30 cellular contexts compared by ENCODE assay signal in the genomic region with DNA sequence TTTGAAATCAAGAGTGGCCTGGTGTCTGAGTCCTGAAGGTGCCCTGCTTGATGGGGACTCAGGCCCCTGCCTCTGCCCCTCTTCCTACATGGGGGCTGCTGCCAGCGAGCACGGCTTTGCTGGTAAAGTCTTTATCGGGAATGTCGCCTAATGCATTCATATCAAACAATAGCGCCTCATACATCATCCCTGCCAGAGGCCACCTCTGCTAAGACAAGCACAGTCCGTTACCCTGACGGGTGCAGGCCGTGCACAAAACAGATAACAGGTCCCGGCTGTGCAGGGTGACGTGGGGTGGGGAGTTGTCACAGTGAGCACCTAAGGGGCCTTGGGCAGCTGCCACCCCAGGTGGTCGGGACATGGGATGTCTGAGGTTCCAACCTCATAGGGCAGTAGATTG.
"Had no signal": no experiment of that assay in that cellular context is flagged by ENCODE, and none has a peak within 500 bp of the region (broad histone marks: within the 10 kb centered on the region; RNA-seq: fewer than 3 reads in every experiment).

No MANE protein-coding gene starts in this region.

- H3K4me3 Mint-ChIP-seq: nephron; stimulated activated naive CD8-positive, alpha-beta T cell treated with anti-CD3 and anti-CD28 coated beads, Interleukin-15, amount 100 ng/mL, for 72 hours had no signal

- ATAC-seq: foreskin keratinocyte; gastroesophageal sphincter; heart right ventricle; left cardiac atrium; left lung; naive thymus-derived CD4-positive, alpha-beta T cell; pancreas; right lobe of liver; stimulated activated naive CD8-positive, alpha-beta T cell treated with anti-CD3 and anti-CD28 coated beads, Interleukin-15, amount 100 ng/mL, for 72 hours; upper lobe of right lung had no signal

- H3K27ac Mint-ChIP-seq: naive thymus-derived CD4-positive, alpha-beta T cell; nephron; progenitor cell of endocrine pancreas had no signal

- H3K27ac ChIP-seq: coronary artery, esophagus muscularis mucosa, foreskin keratinocyte, gastroesophageal sphincter, heart right ventricle, left lung, pancreas, right lobe of liver, suprapubic skin, transverse colon, upper lobe of right lung, uterus had no signal

- H3K9me3 ChIP-seq: esophagus muscularis mucosa, gastroesophageal sphincter, heart right ventricle, left lung, pancreas, right lobe of liver, suprapubic skin, transverse colon, upper lobe of right lung, uterus had no signal

- DNase-seq: dermis blood vessel endothelial cell; effector memory CD4-positive, alpha-beta T cell; foreskin keratinocyte; glutamatergic neuron; heart right ventricle; hippocampal formation; left cardiac atrium; left lung; mesendoderm; midbrain; naive thymus-derived CD4-positive, alpha-beta T cell; occipital lobe; pancreas; right lobe of liver; small intestine; stimulated activated CD4-positive, alpha-beta T cell treated with anti-CD3 and anti-CD28 coated beads, Interleukin-12 subunit alpha, Interleukin-12 subunit beta, amount 100 ng/mL, for 4 hours; stimulated activated CD4-positive, alpha-beta T cell treated with anti-CD3 and anti-CD28 coated beads, Interleukin-1b, Interleukin-23, amount 100 ng/mL, for 48 hours; stimulated activated CD4-positive, alpha-beta T cell treated with anti-CD3 and anti-CD28 coated beads, Interleukin-4, amount 100 ng/mL, for 1 hour; stimulated activated CD8-positive, alpha-beta memory T cell treated with anti-CD3 and anti-CD28 coated beads, Interleukin-4, amount 100 ng/mL, for 48 hours; stimulated activated naive CD4-positive, alpha-beta T cell; stimulated activated naive CD8-positive, alpha-beta T cell treated with anti-CD3 and anti-CD28 coated beads, Interleukin-15, amount 100 ng/mL, for 72 hours; transverse colon; upper lobe of right lung; uterus had no signal

- H3K4me1 Mint-ChIP-seq: naive thymus-derived CD4-positive, alpha-beta T cell; nephron; stimulated activated naive CD8-positive, alpha-beta T cell treated with anti-CD3 and anti-CD28 coated beads, Interleukin-15, amount 100 ng/mL, for 72 hours had no signal

- H3K9me3 Mint-ChIP-seq: naive thymus-derived CD4-positive, alpha-beta T cell; nephron; stimulated activated naive CD8-positive, alpha-beta T cell treated with anti-CD3 and anti-CD28 coated beads, Interleukin-15, amount 100 ng/mL, for 72 hours had no signal

- H3K36me3 Mint-ChIP-seq: naive thymus-derived CD4-positive, alpha-beta T cell had no signal

- H3K36me3 ChIP-seq: esophagus muscularis mucosa, gastroesophageal sphincter, heart right ventricle, left lung, pancreas, right lobe of liver, suprapubic skin, transverse colon, upper lobe of right lung, uterus had no signal

- H3K4me3 ChIP-seq: coronary artery, esophagus muscularis mucosa, gastroesophageal sphincter, heart right ventricle, left lung, pancreas, right lobe of liver, suprapubic skin, transverse colon, upper lobe of right lung, uterus had no signal

- H3K27me3 ChIP-seq: pancreas, right lobe of liver, transverse colon, uterus had no signal

- H3K4me1 ChIP-seq: esophagus muscularis mucosa, foreskin keratinocyte, gastroesophageal sphincter, heart right ventricle, left lung, pancreas, right lobe of liver, suprapubic skin, transverse colon, upper lobe of right lung, uterus had no signal
